In genomic region chr11:20668844-20669832, GRCh38 we compare ENCODE assay signal across 1 cellular context.
TF ChIP-seq lines count a peak whose summit lies in the region.

Gene NELL1, plus strand, starts transcription at chr11:20669586.

TF ChIP-seq in GM23338, 12 proteins besides CTCF, POLR2A, EP300 and RAD21 (continued from another document):
- TF ChIP-seq ZNF462 (CRISPR knock-in tag; IDR thresholded peaks at IDR 0.05): no peak
- no peak for TF ChIP-seq NANOG (IDR thresholded peaks at IDR 0.05; ENCODE audit: borderline replicate concordance)
- no peak for TF ChIP-seq STAT1 (IDR thresholded peaks at IDR 0.05; ENCODE audit: unreplicated experiment)
- TF ChIP-seq CREB1 (CRISPR knock-in tag; IDR thresholded peaks at IDR 0.05; ENCODE audit: low read depth): no peak
- TF ChIP-seq EZH2 (IDR thresholded peaks at IDR 0.05; ENCODE audit: low read depth, unreplicated experiment): peak; percentile 63
TF ChIP-seq in GM23338: peak in this region for 2.
